ENCODE assay signal across 18 cellular contexts in genomic region chr12:58067610-58068387, GRCh38.
DNase-seq lines count a peak whose midpoint lies in the region; TF ChIP-seq lines count a peak whose summit lies in the region.
"Had no signal": no experiment of that assay in that cellular context is flagged by ENCODE, and none has a peak within 500 bp of the region (broad histone marks: within the 10 kb centered on the region; RNA-seq: fewer than 3 reads in every experiment).

No MANE protein-coding gene starts in this region.

- no peak overlapping the region for H3K4me3 ChIP-seq in fibroblast of mammary gland (ENCODE audit: control insufficient read depth, low read depth, low read length)
- H3K4me3 ChIP-seq: GM12878, left lung, sigmoid colon had no signal

- TF ChIP-seq CTCF in fibroblast of mammary gland (conservative IDR thresholded peaks at IDR 0.05; ENCODE audit: control insufficient read depth, insufficient read depth, low read depth, low read length): no peak

- peak; percentile 46 for DNase-seq in HCEC 1CT
- DNase-seq in SW480 (ENCODE audit: low spot score): peak; percentile 20
- peak; percentile 38 for DNase-seq in fibroblast of mammary gland (ENCODE audit: low read depth)
- peak; percentile 6 for DNase-seq in stromal cell of bone marrow (ENCODE audit: low read depth)
- no peak for DNase-seq in globus pallidus (ENCODE audit: low spot score)
- DNase-seq in RPMI8226: no peak
- DNase-seq in NCI-H345 treated with DMSO at 0.1 percent for 48 hours (lab: John Stamatoyannopoulos, UW; ENCODE audit: unreplicated experiment): no peak
- DNase-seq: activated CD8-positive, alpha-beta T cell treated with anti-CD3 and anti-CD28 coated beads for 36 hours; activated naive CD4-positive, alpha-beta T cell treated with anti-CD3 and anti-CD28 coated beads for 36 hours; cortex of kidney; glutamatergic neuron; left lung; natural killer cell; NCI-H345; OCI-M1; sigmoid colon; substantia nigra had no signal

Comparison
In these comparisons a context has a peak if more than half of its experiments do, and no peak if none do; other contexts are left out.
1. DNase-seq: peak in HCEC 1CT (single experiment), SW480 (single experiment), fibroblast of mammary gland (single experiment) and stromal cell of bone marrow (single experiment); none in globus pallidus (single experiment), RPMI8226 (single experiment) and NCI-H345 treated with DMSO at 0.1 percent for 48 hours (single experiment).